Comparison of ENCODE assay signal across 10 cellular contexts in genomic region chr1:202034683-202035462, GRCh38. TPM values are rescaled to one million over a fixed set of nuclear protein-coding genes. Genes with fewer than 3 reads are reported as not detected.
DNase-seq lines count a peak whose midpoint lies in the region; ATAC-seq, FAIRE-seq and TF ChIP-seq lines count a peak whose summit lies in the region.
"Had no signal": no experiment of that assay in that cellular context is flagged by ENCODE, and none has a peak within 500 bp of the region (broad histone marks: within the 10 kb centered on the region; RNA-seq: fewer than 3 reads in every experiment).

No MANE protein-coding gene starts in this region.

- intact Hi-C loops in body of pancreas (cut with DNase I) (no loop called here), HepG2 (cut with micrococcal nuclease; ENCODE audit: unreplicated experiment) (loop anchor here (1.0 kb wide), 1 partner anchor 25 kb away; the partner anchor contains the start of gene ELF3)
- intact Hi-C loops in CD4-positive, alpha-beta memory T cell (cut with micrococcal nuclease), result no loop called here

- POLR2A ChIA-PET in HepG2 (lab: Yijun Ruan, JAX), result interaction anchor here (0.9 to 3.1 kb wide), 16 partner anchors 9 to 109 kb away, joined by 3 to 92 read pairs (median 8); partner anchors contain the start of genes ARL8A and ELF3
- POLR2A ChIA-PET in CD4-positive, alpha-beta memory T cell (lab: Charles Lee; ENCODE audit: partially characterized antibody), result no interaction called here

- peak; percentile 77 for FAIRE-seq in HepG2 (lab: Jason Lieb, UNC)

- H3K4me3 Mint-ChIP-seq in CD4-positive, alpha-beta memory T cell, result no peak overlapping the region

- no peaks in the 10 kb centered on the region for H3K4me1 Mint-ChIP-seq in CD4-positive, alpha-beta memory T cell

- CTCF ChIA-PET in HepG2 (lab: Yijun Ruan, JAX; ENCODE audit: low intra/inter-chr PET ratio, low total read pairs), result no interaction called here
- CTCF ChIA-PET in CD4-positive, alpha-beta memory T cell (lab: Charles Lee; ENCODE audit: partially characterized antibody), result no interaction called here

- TF ChIP-seq EP300 in HepG2 (IDR thresholded peaks at IDR 0.05; ENCODE audit: low read depth in 2 of 2, low read length in 2 of 2), result peak in 1 of 2 experiments; percentile 69; a peak in 1 of 4 replicates
- no peak for TF ChIP-seq EP300 in HepG2 (CRISPR knock-in tag; IDR thresholded peaks at IDR 0.05; ENCODE audit: borderline replicate concordance)

- peaks cover 69% of the 10 kb centered on the region for H3K4me1 ChIP-seq in body of pancreas
- H3K4me1 ChIP-seq in HepG2 (ENCODE audit: insufficient read depth, low read length), result peaks cover 78% of the 10 kb centered on the region
- H3K4me1 ChIP-seq in CD4-positive, alpha-beta memory T cell (ENCODE audit: insufficient read depth, low read length), result no peaks in the 10 kb centered on the region

- DNase-seq in GM13976 (ENCODE audit: low spot score) (peak; percentile 64), LHCN-M2 (ENCODE audit: low read depth) (peak; percentile 92), body of pancreas (peak; percentile 97 to 99 (median 98)), HepG2 (ENCODE audit: low spot score) (peak; percentile 93), hippocampal formation (lab: John Stamatoyannopoulos, UW) (no peak), NCI-H1105 (lab: John Stamatoyannopoulos, UW) (no peak)
- no peak for DNase-seq in CD4-positive, alpha-beta memory T cell

- TF ChIP-seq RAD21 in HepG2 (CRISPR knock-in tag; IDR thresholded peaks at IDR 0.05), result no peak

- H4K20me1 ChIP-seq in HepG2 (ENCODE audit: insufficient read depth, low read length), result no peaks in the 10 kb centered on the region

- H3K27me3 Mint-ChIP-seq in CD4-positive, alpha-beta memory T cell, result peaks cover 0 to 2% of the 10 kb centered on the region in 2 donors

- H3K4me3 ChIP-seq in body of pancreas (no peak overlapping the region), HepG2 (replicated peaks in 1 of 3; ENCODE audit: insufficient read depth in 1 of 3, low read depth in 2 of 3, low read length in 3 of 3) (peak overlapping the region; percentile 54 to 75 (median 57))
- H3K4me3 ChIP-seq in CD4-positive, alpha-beta memory T cell (ENCODE audit: low read length in 2 of 2), result no peak overlapping the region

- H3K36me3 Mint-ChIP-seq in CD4-positive, alpha-beta memory T cell, result no peaks in the 10 kb centered on the region

- H2AFZ ChIP-seq in HepG2 (ENCODE audit: low read length), result no peak overlapping the region

- TF ChIP-seq CTCF in GM13976 (IDR thresholded peaks at IDR 0.05; ENCODE audit: borderline replicate concordance, control extremely low read depth, extremely low read depth, insufficient read depth, missing control alignments) (no peak), body of pancreas (IDR thresholded peaks at IDR 0.05) (no peak), HepG2 (CRISPR knock-in tag; IDR thresholded peaks at IDR 0.05) (0 out of 2 replicates have a peak, but pooled peaks have one; percentile 3)

- TF ChIP-seq POLR2A in body of pancreas (IDR thresholded peaks at IDR 0.05), result peak in 2 of 3 donors; percentile 66
- TF ChIP-seq POLR2A in HepG2 (IDR thresholded peaks at IDR 0.05; ENCODE audit: insufficient read depth in 1 of 2, low read depth in 2 of 2, low read length in 2 of 2), result peak; percentile 39 to 58; a peak in 3 of 4 replicates

- WGBS in body of pancreas, 2 donors, result 24 to 30% methylated on average over 12 to 20 of the region's 20 CpGs
- whole genome bisulfite sequencing in HepG2 (ENCODE audit: low lambda C conversion rate), result 10% methylated on average over 12 of the region's 20 CpGs

- H3K9me3 ChIP-seq in body of pancreas (no peaks in the 10 kb centered on the region), HepG2 (ENCODE audit: low read length) (no peaks in the 10 kb centered on the region)
- no peaks in the 10 kb centered on the region for H3K9me3 ChIP-seq in CD4-positive, alpha-beta memory T cell (ENCODE audit: control insufficient read depth in 1 of 2, low read length in 2 of 2)
- H3K9me3 ChIP-seq: neutrophil had no signal

- H3K36me3 ChIP-seq in body of pancreas (replicated peaks in 1 of 2; ENCODE audit: insufficient read depth in 1 of 2, low read depth in 2 of 2) (no peaks in the 10 kb centered on the region), HepG2 (replicated peaks in 1 of 2; ENCODE audit: control insufficient read depth in 1 of 2, insufficient read depth in 2 of 2, low read length in 2 of 2) (no peaks in the 10 kb centered on the region)
- H3K36me3 ChIP-seq in CD4-positive, alpha-beta memory T cell (ENCODE audit: insufficient read depth, low read length), result no peaks in the 10 kb centered on the region
- H3K36me3 ChIP-seq: neutrophil had no signal

- H3K27ac ChIP-seq in body of pancreas (peak overlapping the region; percentile 96 to 99 (median 96)), HepG2 (ENCODE audit: extremely low read length, insufficient read depth, low read length) (peak overlapping the region; percentile 75)
- no peak overlapping the region for H3K27ac ChIP-seq in CD4-positive, alpha-beta memory T cell (ENCODE audit: low read depth, low read length)
- H3K27ac ChIP-seq: neutrophil had no signal

- in situ Hi-C loops in GM13976 (cut with MboI; ENCODE audit: low sequenced_read_pairs, unreplicated experiment) (no loop called here), HepG2 (cut with HindIII; ENCODE audit: extremely low pct_ligation_motif_present, low pct_unique_long_range_greater_than_20kb) (no loop called here)

- H3K9me3 Mint-ChIP-seq in CD4-positive, alpha-beta memory T cell, result no peaks in the 10 kb centered on the region

- no peaks in the 10 kb centered on the region for H3K79me2 ChIP-seq in HepG2 (ENCODE audit: insufficient read depth, low read length)

- H3K4me2 ChIP-seq in HepG2 (ENCODE audit: low read depth, low read length), result peak overlapping the region; percentile 98

- H3K9ac ChIP-seq in HepG2 (ENCODE audit: insufficient read depth, low read depth, low read length), result peak overlapping the region; percentile 88

- H3K27ac Mint-ChIP-seq in CD4-positive, alpha-beta memory T cell, result no peak overlapping the region

- no TSS peak for BruUV-seq in HepG2 (replicated peaks; lab: Mats Ljungman, UMichigan)

- H3K27me3 ChIP-seq in body of pancreas (no peaks in the 10 kb centered on the region), HepG2 (ENCODE audit: control insufficient read depth in 1 of 2, insufficient read depth in 2 of 2, low read length in 2 of 2) (no peaks in the 10 kb centered on the region)
- no peaks in the 10 kb centered on the region for H3K27me3 ChIP-seq in CD4-positive, alpha-beta memory T cell (ENCODE audit: insufficient read depth, low read length)

- ATAC-seq in body of pancreas (peak; percentile 96), HepG2 (peak; percentile 99), GM21390 (IDR thresholded peaks at IDR 0.05; ENCODE audit: unreplicated experiment) (no peak)

RNA-seq across cellular contexts. Expression of gene ELF3, which starts 24.5 kb away (rescaled TPM):
- total RNA-seq in LHCN-M2 (2014; rRNA removed) (0.06 TPM in 1 of 2 replicates, not detected in the other), body of pancreas (100 to 1,000 TPM in 1 of 2 donors, 10 to 100 TPM in 1; 93.7 to 293 TPM), HepG2 (2016; rRNA removed; fragmentation: Illumina TruSeq; extraction: Trizol) (7.9 and 11.5 TPM in 2 replicates)
- polyA plus RNA-seq in LHCN-M2 (2012), result 0.17 TPM
- total RNA-seq in HepG2 (2016; cell fraction: cytosol; rRNA removed; fragmentation: Illumina TruSeq; extraction: Trizol; ENCODE audit: low read depth), result 2.7 and 3.4 TPM in 2 replicates
- 10.4 and 13.3 TPM in 2 replicates for total RNA-seq in HepG2 (2016; cell fraction: insoluble cytoplasmic fraction; rRNA removed; fragmentation: Illumina TruSeq; extraction: Trizol)
- 6.2 and 6.3 TPM in 2 replicates for total RNA-seq in HepG2 (2016; cell fraction: membrane; rRNA removed; fragmentation: Illumina TruSeq; extraction: Trizol)
- total RNA-seq in HepG2 (2016; cell fraction: nucleus; rRNA removed; fragmentation: Illumina TruSeq; extraction: Trizol), result 12.6 and 14.1 TPM in 2 replicates
- 55.1 and 85.6 TPM in 2 replicates for polyA plus RNA-seq in HepG2 (2011; rRNA removed)
- 53.6 and 65.9 TPM in 2 replicates for polyA plus RNA-seq in HepG2 (2011; cell fraction: cytosol; rRNA removed)
- polyA plus RNA-seq in HepG2 (2011; cell fraction: nucleus; rRNA removed), result 100 and 160 TPM in 2 replicates
- polyA plus RNA-seq in HepG2 (2012), result 23.2 and 51.8 TPM in 2 replicates
- 1.3 and 1.4 TPM in 2 replicates for polyA plus RNA-seq in HepG2 (2016; cell fraction: cytosol; fragmentation: Illumina TruSeq; extraction: Trizol; ENCODE audit: low read depth)
- 8.0 and 8.3 TPM in 2 replicates for polyA plus RNA-seq in HepG2 (2016; cell fraction: insoluble cytoplasmic fraction; fragmentation: Illumina TruSeq; extraction: Trizol; ENCODE audit: low read depth)
- 1.5 and 2.1 TPM in 2 replicates for polyA plus RNA-seq in HepG2 (2016; cell fraction: membrane; fragmentation: Illumina TruSeq; extraction: Trizol; ENCODE audit: low read depth)
- 32.7 and 37.5 TPM in 2 replicates for polyA plus RNA-seq in HepG2 (2016; cell fraction: nucleus; fragmentation: Illumina TruSeq; extraction: Trizol; ENCODE audit: insufficient read depth, low read depth)
- polyA minus RNA-seq in HepG2 (2011; rRNA and poly(A)+ RNA removed; ENCODE audit: low replicate concordance), result 97.8 and 144 TPM in 2 replicates
- polyA minus RNA-seq in HepG2 (2011; cell fraction: cytosol; rRNA and poly(A)+ RNA removed), result 37.5 and 50.6 TPM in 2 replicates
- polyA minus RNA-seq in HepG2 (2011; cell fraction: nucleus; rRNA and poly(A)+ RNA removed), result 25.4 and 41.9 TPM in 2 replicates
- 1 to 10 TPM in 1 of 2 experiments, under 1 TPM in 1; 0.33 to 1.1 TPM for total RNA-seq in CD4-positive, alpha-beta memory T cell
- polyA plus RNA-seq in CD4-positive, alpha-beta memory T cell, result under 1 TPM in 1 of 2 donors, not detected in 1; 0.17 TPM
- total RNA-seq: SK-MEL-5 had no signal

RNA-seq across cellular contexts. Expression of gene RNPEP, which starts 52.4 kb away (rescaled TPM):
- total RNA-seq in LHCN-M2 (2014; rRNA removed), result 70.2 and 73.3 TPM in 2 replicates
- 58.7 TPM for polyA plus RNA-seq in LHCN-M2 (2012)
- 100 to 1,000 TPM in 1 of 2 donors, 10 to 100 TPM in 1; 62.3 to 233 TPM for total RNA-seq in body of pancreas
- total RNA-seq in HepG2 (2016; rRNA removed; fragmentation: Illumina TruSeq; extraction: Trizol), result 38.4 and 39.5 TPM in 2 replicates
- 7.3 and 9.5 TPM in 2 replicates for total RNA-seq in HepG2 (2016; cell fraction: cytosol; rRNA removed; fragmentation: Illumina TruSeq; extraction: Trizol; ENCODE audit: low read depth)
- total RNA-seq in HepG2 (2016; cell fraction: insoluble cytoplasmic fraction; rRNA removed; fragmentation: Illumina TruSeq; extraction: Trizol), result 34.4 and 39.3 TPM in 2 replicates
- 12.6 and 12.8 TPM in 2 replicates for total RNA-seq in HepG2 (2016; cell fraction: membrane; rRNA removed; fragmentation: Illumina TruSeq; extraction: Trizol)
- 21.9 and 25.1 TPM in 2 replicates for total RNA-seq in HepG2 (2016; cell fraction: nucleus; rRNA removed; fragmentation: Illumina TruSeq; extraction: Trizol)
- 18.1 and 20.6 TPM in 2 replicates for polyA plus RNA-seq in HepG2 (2011; rRNA removed)
- 12.3 and 14.6 TPM in 2 replicates for polyA plus RNA-seq in HepG2 (2011; cell fraction: cytosol; rRNA removed)
- polyA plus RNA-seq in HepG2 (2011; cell fraction: nucleus; rRNA removed), result 20.7 and 21.2 TPM in 2 replicates
- 24.3 and 34.0 TPM in 2 replicates for polyA plus RNA-seq in HepG2 (2012)
- polyA plus RNA-seq in HepG2 (2016; cell fraction: cytosol; fragmentation: Illumina TruSeq; extraction: Trizol; ENCODE audit: low read depth), result 4.3 and 5.1 TPM in 2 replicates
- 42.3 and 55.4 TPM in 2 replicates for polyA plus RNA-seq in HepG2 (2016; cell fraction: insoluble cytoplasmic fraction; fragmentation: Illumina TruSeq; extraction: Trizol; ENCODE audit: low read depth)
- 9.4 and 10.7 TPM in 2 replicates for polyA plus RNA-seq in HepG2 (2016; cell fraction: membrane; fragmentation: Illumina TruSeq; extraction: Trizol; ENCODE audit: low read depth)
- 56.7 and 59.2 TPM in 2 replicates for polyA plus RNA-seq in HepG2 (2016; cell fraction: nucleus; fragmentation: Illumina TruSeq; extraction: Trizol; ENCODE audit: insufficient read depth, low read depth)
- 36.5 and 72.3 TPM in 2 replicates for polyA minus RNA-seq in HepG2 (2011; rRNA and poly(A)+ RNA removed; ENCODE audit: low replicate concordance)
- polyA minus RNA-seq in HepG2 (2011; cell fraction: cytosol; rRNA and poly(A)+ RNA removed), result 10.2 and 16.1 TPM in 2 replicates
- 9.2 and 9.7 TPM in 2 replicates for polyA minus RNA-seq in HepG2 (2011; cell fraction: nucleus; rRNA and poly(A)+ RNA removed)
- 10 to 100 TPM; 25.9 to 29.1 TPM for total RNA-seq in CD4-positive, alpha-beta memory T cell
- polyA plus RNA-seq in CD4-positive, alpha-beta memory T cell, result 10 to 100 TPM; 30.3 to 41.4 TPM

Comparison
In these comparisons a context has a peak if more than half of its experiments do, and no peak if none do; other contexts are left out.
1. DNase-seq: peak in GM13976 (single experiment), LHCN-M2 (single experiment), body of pancreas (4 of 4) and HepG2 (single experiment); none in hippocampal formation (0 of 2), CD4-positive, alpha-beta memory T cell (0 of 5) and NCI-H1105 (single experiment).
2. H3K4me3 ChIP-seq: peak in HepG2 (3 of 3); none in body of pancreas (0 of 2) and CD4-positive, alpha-beta memory T cell (0 of 2).
3. RNA of gene ELF3, which starts 24.5 kb away (total RNA-seq): 93.7 to 293 TPM in body of pancreas; 2.7 to 14.1 TPM in HepG2, 0.33 to 1.1 TPM in CD4-positive, alpha-beta memory T cell and 0.06 TPM in LHCN-M2; every median in the first group is over 4 times any median in the second.